Comparison of ENCODE assay signal across 1 cellular context in genomic region chr5:62340392-62340791, GRCh38.
TF ChIP-seq lines count a peak whose summit lies in the region.

No MANE protein-coding gene starts in this region.

TF ChIP-seq in HepG2, 621 proteins besides CTCF, POLR2A, EP300 and RAD21 (continued from another document):
- TF ChIP-seq ZNF18 (CRISPR knock-in tag; IDR thresholded peaks at IDR 0.05; ENCODE audit: insufficient replicate concordance) = no peak
- no peak for TF ChIP-seq ZNF788 (CRISPR knock-in tag; IDR thresholded peaks at IDR 0.05; ENCODE audit: borderline replicate concordance)
- no peak for TF ChIP-seq MXD3 (CRISPR knock-in tag; IDR thresholded peaks at IDR 0.05)
- TF ChIP-seq ZNF737 (CRISPR knock-in tag; IDR thresholded peaks at IDR 0.05; ENCODE audit: borderline replicate concordance) = no peak
- TF ChIP-seq ZNF891 (CRISPR knock-in tag; IDR thresholded peaks at IDR 0.05) = no peak
- TF ChIP-seq ZNF3 (CRISPR knock-in tag; IDR thresholded peaks at IDR 0.05) = no peak
- TF ChIP-seq ZBTB2 (CRISPR knock-in tag; IDR thresholded peaks at IDR 0.05; ENCODE audit: low read depth) = no peak
- no peak for TF ChIP-seq NFKBIZ (CRISPR knock-in tag; IDR thresholded peaks at IDR 0.05)
- no peak for TF ChIP-seq TMF1 (CRISPR knock-in tag; IDR thresholded peaks at IDR 0.05; ENCODE audit: low read depth)
